Comparison of ENCODE assay signal across 24 cellular contexts in genomic region chr2:73077424-73077795, GRCh38.
"Had no signal": no experiment of that assay in that cellular context is flagged by ENCODE, and none has a peak within 500 bp of the region (broad histone marks: within the 10 kb centered on the region; RNA-seq: fewer than 3 reads in every experiment).

No MANE protein-coding gene starts in this region.

- H3K4me1 ChIP-seq: pancreas, prostate gland had no signal

- H3K27me3 Mint-ChIP-seq: stimulated activated memory B cell treated with anti-CD40 and anti-IgM and Interleukin-4, amounts not matched to agents 10 μg/mL and 1 μg/mL and 100 μg/mL, for 72 hours had no signal

- H3K4me3 Mint-ChIP-seq: nephron; stimulated activated memory B cell treated with anti-CD40 and anti-IgM and Interleukin-4, amounts not matched to agents 10 μg/mL and 1 μg/mL and 100 μg/mL, for 72 hours had no signal

- H3K27me3 ChIP-seq: esophagus muscularis mucosa, gastrocnemius medialis, pancreas, right lobe of liver, stomach, transverse colon had no signal

- H3K36me3 Mint-ChIP-seq: naive B cell; stimulated activated memory B cell treated with anti-CD40 and anti-IgM and Interleukin-4, amounts not matched to agents 10 μg/mL and 1 μg/mL and 100 μg/mL, for 72 hours had no signal

- DNase-seq: effector memory CD4-positive, alpha-beta T cell; gastrocnemius medialis; islet precursor cell; left cardiac atrium; left ventricle myocardium superior; mesendoderm; naive B cell; occipital lobe; pancreas; retina; right lobe of liver; stimulated activated CD4-positive, alpha-beta T cell treated with anti-CD3 and anti-CD28 coated beads, Interleukin-4, amount 100 ng/mL, for 1 hour; stimulated activated CD8-positive, alpha-beta memory T cell treated with anti-CD3 and anti-CD28 coated beads, Interleukin-4, amount 100 ng/mL, for 48 hours; stomach; substantia nigra; transverse colon had no signal

- H3K4me3 ChIP-seq: esophagus muscularis mucosa, gastrocnemius medialis, lung, pancreas, prostate gland, right lobe of liver, stomach, thoracic aorta, transverse colon had no signal

- ATAC-seq: gastrocnemius medialis; left cardiac atrium; left ventricle myocardium superior; pancreas; right lobe of liver; stimulated activated memory B cell treated with anti-CD40 and anti-IgM and Interleukin-4, amounts not matched to agents 10 μg/mL and 1 μg/mL and 100 μg/mL, for 72 hours had no signal

- H3K27ac Mint-ChIP-seq: nephron; stimulated activated memory B cell treated with anti-CD40 and anti-IgM and Interleukin-4, amounts not matched to agents 10 μg/mL and 1 μg/mL and 100 μg/mL, for 72 hours had no signal

- FAIRE-seq: endometrium, pancreas had no signal

- H3K9me3 ChIP-seq: esophagus muscularis mucosa, gastrocnemius medialis, pancreas, prostate gland, right lobe of liver, stomach, thoracic aorta, transverse colon had no signal

- H3K27ac ChIP-seq: epithelial cell of prostate, esophagus muscularis mucosa, gastrocnemius medialis, pancreas, prostate gland, right lobe of liver, stomach, thoracic aorta, transverse colon had no signal

- H3K4me1 Mint-ChIP-seq: stimulated activated memory B cell treated with anti-CD40 and anti-IgM and Interleukin-4, amounts not matched to agents 10 μg/mL and 1 μg/mL and 100 μg/mL, for 72 hours had no signal

- H3K36me3 ChIP-seq: pancreas, prostate gland, right lobe of liver, transverse colon had no signal

- H3K9me3 Mint-ChIP-seq: naive B cell; nephron; stimulated activated memory B cell treated with anti-CD40 and anti-IgM and Interleukin-4, amounts not matched to agents 10 μg/mL and 1 μg/mL and 100 μg/mL, for 72 hours had no signal
